Comparison of ENCODE assay signal across 9 cellular contexts in genomic region chr4:36235306-36235705, GRCh38. TPM values are rescaled to one million over a fixed set of nuclear protein-coding genes. Genes with fewer than 3 reads are reported as not detected.
DNase-seq lines count a peak whose midpoint lies in the region; ATAC-seq and TF ChIP-seq lines count a peak whose summit lies in the region.
"Had no signal": no experiment of that assay in that cellular context is flagged by ENCODE, and none has a peak within 500 bp of the region (broad histone marks: within the 10 kb centered on the region; RNA-seq: fewer than 3 reads in every experiment).

No MANE protein-coding gene starts in this region.

- H3K27me3 Mint-ChIP-seq in activated naive CD4-positive, alpha-beta T cell treated with anti-CD3 and anti-CD28 coated beads, Interleukin-2, amount 50 U/mL, for 24 hours = no peaks in the 10 kb centered on the region
- H3K27me3 Mint-ChIP-seq in endothelial cell (ENCODE audit: unreplicated experiment) = peaks cover 1% of the 10 kb centered on the region

- no peak for TF ChIP-seq CTCF in endothelial cell (IDR thresholded peaks at IDR 0.05; ENCODE audit: unreplicated experiment)

- no peak for ATAC-seq in GM19452 (IDR thresholded peaks at IDR 0.05; ENCODE audit: unreplicated experiment)
- no peak for ATAC-seq in HG03439 (IDR thresholded peaks at IDR 0.05; ENCODE audit: unreplicated experiment)

- peak overlapping the region; percentile 55 for H3K27ac ChIP-seq in temporal lobe (ENCODE audit: low read depth, low read length)

- H3K9me3 Mint-ChIP-seq in activated naive CD4-positive, alpha-beta T cell treated with anti-CD3 and anti-CD28 coated beads, Interleukin-2, amount 50 U/mL, for 24 hours = peaks cover 18% of the 10 kb centered on the region
- H3K9me3 Mint-ChIP-seq in endothelial cell (ENCODE audit: unreplicated experiment) = no peaks in the 10 kb centered on the region

- no peak overlapping the region for H3K4me3 Mint-ChIP-seq in activated naive CD4-positive, alpha-beta T cell treated with anti-CD3 and anti-CD28 coated beads, Interleukin-2, amount 50 U/mL, for 24 hours
- peak overlapping the region; percentile 14 for H3K4me3 Mint-ChIP-seq in endothelial cell (ENCODE audit: unreplicated experiment)

- peaks cover 72% of the 10 kb centered on the region for H3K4me1 Mint-ChIP-seq in activated naive CD4-positive, alpha-beta T cell treated with anti-CD3 and anti-CD28 coated beads, Interleukin-2, amount 50 U/mL, for 24 hours
- peaks cover under 1% of the 10 kb centered on the region for H3K4me1 Mint-ChIP-seq in endothelial cell (ENCODE audit: unreplicated experiment)

- peaks cover 34% of the 10 kb centered on the region for H3K36me3 Mint-ChIP-seq in activated naive CD4-positive, alpha-beta T cell treated with anti-CD3 and anti-CD28 coated beads, Interleukin-2, amount 50 U/mL, for 24 hours
- H3K36me3 Mint-ChIP-seq in endothelial cell (ENCODE audit: low read depth, unreplicated experiment) = peaks cover 18% of the 10 kb centered on the region

- DNase-seq in activated naive CD4-positive, alpha-beta T cell (lab: John Stamatoyannopoulos, UW) = no peak
- DNase-seq in OCI-M1 (lab: John Stamatoyannopoulos, UW) = peak; percentile 68
- DNase-seq in endothelial cell (ENCODE audit: low spot score) = no peak
- no peak for DNase-seq in COR-L47 (lab: John Stamatoyannopoulos, UW)
- DNase-seq: NCI-H1436 had no signal

- H3K27ac Mint-ChIP-seq in activated naive CD4-positive, alpha-beta T cell treated with anti-CD3 and anti-CD28 coated beads, Interleukin-2, amount 50 U/mL, for 24 hours = peak overlapping the region; percentile 0
- no peak overlapping the region for H3K27ac Mint-ChIP-seq in endothelial cell (ENCODE audit: unreplicated experiment)

RNA-seq across cellular contexts. Expression of gene ARAP2, which starts 9.0 kb away (rescaled TPM):
- 20.1 TPM for total RNA-seq in endothelial cell (ENCODE audit: unreplicated experiment)
- total RNA-seq in temporal lobe = 55.1 TPM

RNA-seq across cellular contexts. Expression of gene DTHD1, which starts 46.1 kb away (rescaled TPM):
- total RNA-seq in endothelial cell (ENCODE audit: unreplicated experiment) (not detected), temporal lobe (0.74 TPM)
